In the genomic region with DNA sequence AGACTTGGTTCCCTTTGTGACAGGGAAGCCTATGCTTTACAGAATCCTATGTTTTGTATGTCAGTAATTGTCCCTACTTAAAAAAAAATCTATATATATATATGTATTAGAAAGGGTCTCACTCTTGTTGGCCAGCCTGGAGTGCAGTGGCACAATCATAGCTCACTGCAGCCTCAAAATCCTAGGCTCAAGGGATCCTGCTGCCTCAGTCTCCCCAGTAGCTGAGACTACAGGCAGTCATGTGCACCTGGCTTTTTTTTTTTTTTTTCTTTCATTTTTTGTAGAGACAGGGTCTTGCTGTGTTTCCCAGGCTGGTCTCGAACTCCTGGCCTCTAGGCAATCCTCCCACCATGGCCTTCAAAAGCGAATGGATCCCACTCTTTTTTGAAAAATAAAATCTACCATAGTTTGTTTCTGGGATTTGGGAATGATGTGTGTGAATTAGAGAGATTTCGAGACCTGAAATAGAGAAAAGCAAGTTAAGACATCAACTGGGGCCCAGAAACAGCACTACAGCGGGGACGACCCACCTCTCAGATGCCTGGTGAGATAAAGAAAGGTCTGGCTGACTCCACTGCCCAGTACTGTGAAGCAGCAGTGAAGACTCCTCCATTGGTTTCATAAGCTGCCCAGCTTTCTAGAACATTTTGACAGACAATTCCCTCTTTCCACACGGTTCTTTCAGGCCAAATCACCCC, we compare ENCODE assay signal across 8 cellular contexts. TPM values are rescaled to one million over a fixed set of nuclear protein-coding genes. Genes with fewer than 3 reads are reported as not detected.
DNase-seq lines count a peak whose midpoint lies in the region; ATAC-seq, FAIRE-seq and TF ChIP-seq lines count a peak whose summit lies in the region.

No MANE protein-coding gene starts in this region.

- FAIRE-seq in small intestine (lab: Jason Lieb, UNC): no peak

- POLR2A ChIA-PET in HEK293 (lab: Yijun Ruan, JAX) (interaction anchor here (0.9 to 16.9 kb wide), 14 partner anchors 9 to 159 kb away, joined by 3 to 1129 read pairs (median 14); partner anchors contain the start of genes FAM89B, MALAT1, POLA2 and SLC25A45), activated B cell treated with CpG ODN at 0.5 μM for 24 hours (lab: Charles Lee) (interaction anchor here (0.5 to 19.3 kb wide), 26 partner anchors 6 to 676 kb away, joined by 3 to 3752 read pairs (median 7); partner anchors contain the start of genes DPF2, FAU, FIBP and FRMD8)

- H3K9me3 ChIP-seq in HEK293 (ENCODE audit: control insufficient read depth, insufficient read depth, low read depth, low read length) (no peaks in the 10 kb centered on the region), gastroesophageal sphincter (no peaks in the 10 kb centered on the region), small intestine (ENCODE audit: control insufficient read depth, low read depth) (no peaks in the 10 kb centered on the region)

- DNase-seq in activated B cell treated with CpG ODN at 0.5 μM for 24 hours: no peak
- DNase-seq in small intestine: no peak
- DNase-seq in NCI-H1417 (lab: John Stamatoyannopoulos, UW): no peak
- DNase-seq in HuH-7 (ENCODE audit: low spot score): no peak
- DNase-seq in mesenteric fat pad (ENCODE audit: low spot score): no peak

- H3K27me3 ChIP-seq in gastroesophageal sphincter (no peaks in the 10 kb centered on the region), small intestine (ENCODE audit: control insufficient read depth in 2 of 2, insufficient read depth in 2 of 2, low read length in 2 of 2) (no peaks in the 10 kb centered on the region)

- H3K27ac Mint-ChIP-seq in activated B cell treated with CpG ODN at 0.5 μM for 24 hours: peak overlapping the region; percentile 100

- TF ChIP-seq CTCF in HEK293 (tag by site-specific recombination; IDR thresholded peaks at IDR 0.05) (no peak), activated B cell treated with CpG ODN at 0.5 μM for 24 hours (IDR thresholded peaks at IDR 0.05) (no peak), gastroesophageal sphincter (IDR thresholded peaks at IDR 0.05) (no peak)

- TF ChIP-seq POLR2A in gastroesophageal sphincter (IDR thresholded peaks at IDR 0.05): no peak

- peak overlapping the region; percentile 100 for H3K4me3 Mint-ChIP-seq in activated B cell treated with CpG ODN at 0.5 μM for 24 hours

- H3K36me3 ChIP-seq in HEK293 (ENCODE audit: control insufficient read depth in 2 of 2, insufficient read depth in 1 of 2, low read length in 2 of 2): peaks cover 0 to 29% of the 10 kb centered on the region in 2 experiments; a peak in 1 of 3 replicates
- peaks cover 0 to 6% of the 10 kb centered on the region in 2 donors for H3K36me3 ChIP-seq in gastroesophageal sphincter
- H3K36me3 ChIP-seq in small intestine (ENCODE audit: control insufficient read depth in 2 of 2, insufficient read depth in 2 of 2, low read length in 2 of 2): peaks cover 0 to 9% of the 10 kb centered on the region in 2 donors

- no peak for ATAC-seq in activated B cell treated with CpG ODN at 0.5 μM for 24 hours (ENCODE audit: low read depth)
- ATAC-seq in gastroesophageal sphincter: no peak
- ATAC-seq in GM19351 (IDR thresholded peaks at IDR 0.05; ENCODE audit: unreplicated experiment): no peak

- H3K4me1 ChIP-seq in HEK293 (ENCODE audit: control insufficient read depth, insufficient read depth, low read length) (peaks cover 6% of the 10 kb centered on the region), gastroesophageal sphincter (peaks cover 6 to 54% (median 35%) of the 10 kb centered on the region in 3 donors), small intestine (ENCODE audit: control insufficient read depth in 2 of 2, insufficient read depth in 1 of 2, low read depth in 1 of 2, low read length in 1 of 2) (peaks cover 6 to 11% of the 10 kb centered on the region in 2 donors)

- H3K4me1 Mint-ChIP-seq in activated B cell treated with CpG ODN at 0.5 μM for 24 hours: peaks cover 77% of the 10 kb centered on the region

- H3K27ac ChIP-seq in HEK293 (ENCODE audit: extremely low read depth, low read depth, low read length) (peak overlapping the region; percentile 98), gastroesophageal sphincter (peak overlapping the region; percentile 97 to 100 (median 98)), small intestine (ENCODE audit: low read depth in 1 of 2, low read length in 1 of 2) (peak overlapping the region; percentile 100)

- 40 to 54% methylated on average over 2 of the region's 6 CpGs for WGBS in gastroesophageal sphincter (ENCODE audit: low coverage in 1 of 2), 2 donors
- WGBS in small intestine, 3 donors: 29 to 40% (median 35%) methylated on average over 6 of the region's 6 CpGs

- no peaks in the 10 kb centered on the region for H3K27me3 Mint-ChIP-seq in activated B cell treated with CpG ODN at 0.5 μM for 24 hours

- peaks cover 32% of the 10 kb centered on the region for H3K36me3 Mint-ChIP-seq in activated B cell treated with CpG ODN at 0.5 μM for 24 hours (ENCODE audit: low read depth)

- CTCF ChIA-PET in HEK293 (lab: Yijun Ruan, JAX): interaction anchor here (0.5 to 1.2 kb wide), 4 partner anchors 12 to 79 kb away, joined by 3 to 4 read pairs (median 3); no protein-coding TSS in a partner anchor
- CTCF ChIA-PET in activated B cell treated with CpG ODN at 0.5 μM for 24 hours (lab: Charles Lee): interaction anchor here (1.8 to 12.8 kb wide), 3 partner anchors 12 to 83 kb away, joined by 7 to 289 read pairs (median 7); partner anchors contain the start of gene MALAT1

- TF ChIP-seq EP300 in gastroesophageal sphincter (IDR thresholded peaks at IDR 0.05): no peak

- H3K4me3 ChIP-seq in HEK293 (ENCODE audit: low read depth, low read length) (peak overlapping the region; percentile 70), gastroesophageal sphincter (peak overlapping the region; percentile 5 to 81), small intestine (ENCODE audit: low read depth in 1 of 2, low read length in 2 of 2) (peak overlapping the region; percentile 38 to 73)

- intact Hi-C loops in activated B cell treated with CpG ODN at 0.5 μM for 24 hours (cut with micrococcal nuclease): no loop called here

- no peaks in the 10 kb centered on the region for H3K9me3 Mint-ChIP-seq in activated B cell treated with CpG ODN at 0.5 μM for 24 hours

TF ChIP-seq in HEK293, 187 proteins besides CTCF, POLR2A, EP300 and RAD21 (continues in another document):
- TF ChIP-seq ZNF24 (tag by site-specific recombination; IDR thresholded peaks at IDR 0.05): no peak
- no peak for TF ChIP-seq ZNF121 (tag by site-specific recombination; IDR thresholded peaks at IDR 0.05)
- no peak for TF ChIP-seq KLF1 (tag by site-specific recombination; IDR thresholded peaks at IDR 0.05)
- no peak for TF ChIP-seq SP7 (tag by site-specific recombination; IDR thresholded peaks at IDR 0.05)
- TF ChIP-seq, protein P1, sequence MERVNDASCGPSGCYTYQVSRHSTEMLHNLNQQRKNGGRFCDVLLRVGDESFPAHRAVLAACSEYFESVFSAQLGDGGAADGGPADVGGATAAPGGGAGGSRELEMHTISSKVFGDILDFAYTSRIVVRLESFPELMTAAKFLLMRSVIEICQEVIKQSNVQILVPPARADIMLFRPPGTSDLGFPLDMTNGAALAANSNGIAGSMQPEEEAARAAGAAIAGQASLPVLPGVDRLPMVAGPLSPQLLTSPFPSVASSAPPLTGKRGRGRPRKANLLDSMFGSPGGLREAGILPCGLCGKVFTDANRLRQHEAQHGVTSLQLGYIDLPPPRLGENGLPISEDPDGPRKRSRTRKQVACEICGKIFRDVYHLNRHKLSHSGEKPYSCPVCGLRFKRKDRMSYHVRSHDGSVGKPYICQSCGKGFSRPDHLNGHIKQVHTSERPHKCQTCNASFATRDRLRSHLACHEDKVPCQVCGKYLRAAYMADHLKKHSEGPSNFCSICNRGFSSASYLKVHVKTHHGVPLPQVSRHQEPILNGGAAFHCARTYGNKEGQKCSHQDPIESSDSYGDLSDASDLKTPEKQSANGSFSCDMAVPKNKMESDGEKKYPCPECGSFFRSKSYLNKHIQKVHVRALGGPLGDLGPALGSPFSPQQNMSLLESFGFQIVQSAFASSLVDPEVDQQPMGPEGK (tag by site-specific recombination; IDR thresholded peaks at IDR 0.05): no peak
- TF ChIP-seq ZNF133 (tag by site-specific recombination; IDR thresholded peaks at IDR 0.05): no peak
- no peak for TF ChIP-seq ZBTB17 (tag by site-specific recombination; IDR thresholded peaks at IDR 0.05)
- no peak for TF ChIP-seq ZNF433 (tag by site-specific recombination; IDR thresholded peaks at IDR 0.05; ENCODE audit: low read depth)
- no peak for TF ChIP-seq ZNF521 (tag by site-specific recombination; IDR thresholded peaks at IDR 0.05)
- TF ChIP-seq ZNF335 (tag by site-specific recombination; conservative IDR thresholded peaks at IDR 0.05): no peak
- TF ChIP-seq ZNF2 (tag by site-specific recombination; IDR thresholded peaks at IDR 0.05): no peak

RNA-seq across cellular contexts. Expression of gene NEAT1, which starts 1.9 kb away (rescaled TPM):
- total RNA-seq in activated B cell treated with CpG ODN at 0.5 μM for 24 hours: 578 and 699 TPM in 2 replicates
- total RNA-seq in gastroesophageal sphincter: 100 to 1,000 TPM in 2 of 4 donors, 10 to 100 TPM in 2; 21.0 to 341 (median 183) TPM
- 1,000 to 10,000 TPM in 1 of 3 donors, 100 to 1,000 TPM in 2; 256 to 3,420 (median 665) TPM for polyA plus RNA-seq in small intestine
- 1,527 TPM for total RNA-seq in mesenteric fat pad

RNA-seq across cellular contexts. Expression of gene FRMD8, which starts 34.2 kb away (rescaled TPM):
- total RNA-seq in activated B cell treated with CpG ODN at 0.5 μM for 24 hours (68.6 and 70.6 TPM in 2 replicates), gastroesophageal sphincter (10 to 100 TPM; 19.9 to 31.5 (median 21.3) TPM), mesenteric fat pad (44.0 TPM)
- polyA plus RNA-seq in small intestine: 10 to 100 TPM; 24.4 to 31.1 (median 27.7) TPM

RNA-seq across cellular contexts. Expression of gene SLC25A45, which starts 38.2 kb away (rescaled TPM):
- 11.4 and 12.3 TPM in 2 replicates for total RNA-seq in activated B cell treated with CpG ODN at 0.5 μM for 24 hours
- 10 to 100 TPM in 1 of 4 donors, 1 to 10 TPM in 3; 3.7 to 11.5 (median 7.5) TPM for total RNA-seq in gastroesophageal sphincter
- 10 to 100 TPM; 13.9 to 26.2 (median 18.1) TPM for polyA plus RNA-seq in small intestine
- 8.7 TPM for total RNA-seq in mesenteric fat pad
